ENCODE assay signal across 13 cellular contexts in the genomic region with DNA sequence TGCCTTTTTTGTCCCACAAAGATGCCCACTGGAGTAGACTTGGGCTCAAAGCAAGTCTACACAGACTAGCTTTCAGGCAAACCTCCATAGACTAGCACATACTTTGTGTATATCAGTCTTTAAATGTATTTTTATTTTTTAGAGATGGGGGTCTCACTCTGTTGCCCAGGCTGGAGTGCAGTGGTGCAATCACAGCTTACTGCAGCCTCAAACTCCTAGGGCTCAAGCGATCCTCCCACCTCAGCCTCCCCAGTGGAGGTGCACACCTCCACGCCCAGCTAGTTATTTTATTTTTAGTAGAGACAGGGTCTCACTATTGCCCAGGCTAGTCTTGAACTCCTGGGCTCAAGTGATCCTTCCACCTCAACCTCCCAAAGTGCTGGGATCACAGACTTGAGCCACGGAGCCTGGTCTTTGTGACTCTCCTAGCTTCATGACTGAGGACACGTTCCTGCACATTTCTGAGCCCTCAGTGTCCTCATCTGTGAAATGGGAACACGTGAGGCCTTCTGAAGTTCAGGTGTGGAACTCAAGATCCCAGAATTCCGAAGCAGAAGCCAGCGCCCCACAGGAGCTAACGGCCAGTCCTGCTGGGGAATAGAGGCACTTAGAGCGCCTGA. TPM values are rescaled to one million over a fixed set of nuclear protein-coding genes. Genes with fewer than 3 reads are reported as not detected.
A peak's percentile ranks its signal among the peaks of the same experiment; 100 is the strongest.
DNase-seq lines count a peak whose midpoint lies in the region; ATAC-seq, FAIRE-seq and TF ChIP-seq lines count a peak whose summit lies in the region.
"Had no signal": no experiment of that assay in that cellular context is flagged by ENCODE, and none has a peak within 500 bp of the region (broad histone marks: within the 10 kb centered on the region; RNA-seq: fewer than 3 reads in every experiment).

No MANE protein-coding gene starts in this region.

- H3K9me2 ChIP-seq in DOHH2 (replicated peaks; ENCODE audit: control insufficient read depth, low read length), result no peaks in the 10 kb centered on the region

- H3K27me3 Mint-ChIP-seq in natural killer cell treated with Interleukin-12 subunit alpha and Interleukin-12 subunit beta and Interleukin-15 and Interleukin-18, amount 100 ng/mL, for 72 hours, result no peaks in the 10 kb centered on the region
- H3K27me3 Mint-ChIP-seq: T-cell had no signal

- H3K27ac Mint-ChIP-seq in natural killer cell treated with Interleukin-12 subunit alpha and Interleukin-12 subunit beta and Interleukin-15 and Interleukin-18, amount 100 ng/mL, for 72 hours, result no peak overlapping the region

- H3K9me3 Mint-ChIP-seq in natural killer cell treated with Interleukin-12 subunit alpha and Interleukin-12 subunit beta and Interleukin-15 and Interleukin-18, amount 100 ng/mL, for 72 hours, result no peaks in the 10 kb centered on the region
- H3K9me3 Mint-ChIP-seq: T-cell had no signal

- H3K27ac ChIP-seq in DOHH2 (ENCODE audit: low read depth, low read length) (peak overlapping the region; percentile 76), RWPE2 (ENCODE audit: poor library complexity, severe bottlenecking) (peak overlapping the region; percentile 84), layer of hippocampus (ENCODE audit: low read depth, low read length) (peak overlapping the region; percentile 36), small intestine (ENCODE audit: low read depth in 1 of 2, low read length in 1 of 2) (peak overlapping the region; percentile 89 to 97)

- H3K27me3 ChIP-seq in DOHH2 (ENCODE audit: control insufficient read depth, low read length) (no peaks in the 10 kb centered on the region), RWPE2 (ENCODE audit: insufficient read depth, poor library complexity, severe bottlenecking) (no peaks in the 10 kb centered on the region), layer of hippocampus (ENCODE audit: control insufficient read depth, insufficient read depth, low read length) (no peaks in the 10 kb centered on the region), small intestine (ENCODE audit: control insufficient read depth in 2 of 2, insufficient read depth in 2 of 2, low read length in 2 of 2) (no peaks in the 10 kb centered on the region)
- H3K27me3 ChIP-seq: ovary had no signal

- ATAC-seq in RWPE2 (ENCODE audit: low read depth), result no peak
- ATAC-seq in natural killer cell treated with Interleukin-12 subunit alpha and Interleukin-12 subunit beta and Interleukin-15 and Interleukin-18, amount 100 ng/mL, for 72 hours, result no peak

- WGBS in small intestine, 3 donors, result 81 to 89% (median 85%) methylated on average over 9 of the region's 9 CpGs

- DNase-seq in RWPE2 (ENCODE audit: low spot score) (no peak), small intestine (no peak), NCI-H446 treated with DMSO at 0.1 percent for 48 hours (lab: John Stamatoyannopoulos, UW) (no peak), HK-2 (ENCODE audit: unreplicated experiment) (no peak), NCI-H526 (lab: John Stamatoyannopoulos, UW) (no peak)
- no peak for DNase-seq in natural killer cell treated with Interleukin-12 subunit alpha and Interleukin-12 subunit beta and Interleukin-15 and Interleukin-18, amount 100 ng/mL, for 72 hours (ENCODE audit: low spot score)
- DNase-seq: amygdala, NCI-H1092 treated with DMSO at 0.1 percent for 48 hours had no signal

- H3K4me1 ChIP-seq in DOHH2 (ENCODE audit: control insufficient read depth, low read length), result peaks cover 55% of the 10 kb centered on the region
- H3K4me1 ChIP-seq in RWPE2 (ENCODE audit: insufficient read depth, poor library complexity, severe bottlenecking), result peaks cover 18% of the 10 kb centered on the region
- peaks cover 6 to 8% of the 10 kb centered on the region in 2 donors for H3K4me1 ChIP-seq in small intestine (ENCODE audit: control insufficient read depth in 2 of 2, insufficient read depth in 1 of 2, low read depth in 1 of 2, low read length in 1 of 2)

- peaks cover 21% of the 10 kb centered on the region for H3F3A ChIP-seq in DOHH2 (ENCODE audit: control insufficient read depth, insufficient read depth)

- H4K20me1 ChIP-seq in DOHH2 (ENCODE audit: control insufficient read depth, insufficient read depth, low read depth, low read length), result no peaks in the 10 kb centered on the region

- peaks cover 28 to 35% of the 10 kb centered on the region in 2 donors for H3K4me1 Mint-ChIP-seq in natural killer cell treated with Interleukin-12 subunit alpha and Interleukin-12 subunit beta and Interleukin-15 and Interleukin-18, amount 100 ng/mL, for 72 hours (ENCODE audit: low read depth in 2 of 2)

- peak overlapping the region; percentile 73 for H3K4me2 ChIP-seq in DOHH2 (ENCODE audit: low read length)

- H3K36me3 Mint-ChIP-seq in natural killer cell treated with Interleukin-12 subunit alpha and Interleukin-12 subunit beta and Interleukin-15 and Interleukin-18, amount 100 ng/mL, for 72 hours, result no peaks in the 10 kb centered on the region
- H3K36me3 Mint-ChIP-seq: T-cell had no signal

- H3K9me3 ChIP-seq in DOHH2 (ENCODE audit: control insufficient read depth, insufficient read depth, low read length), result no peaks in the 10 kb centered on the region
- no peaks in the 10 kb centered on the region for H3K9me3 ChIP-seq in RWPE2 (ENCODE audit: severe bottlenecking)
- H3K9me3 ChIP-seq in small intestine (ENCODE audit: control insufficient read depth, low read depth), result no peaks in the 10 kb centered on the region
- H3K9me3 ChIP-seq: ovary had no signal

- peaks cover 10% of the 10 kb centered on the region for H3K79me2 ChIP-seq in DOHH2 (ENCODE audit: control insufficient read depth, low read length)

- H3K4me3 Mint-ChIP-seq in natural killer cell treated with Interleukin-12 subunit alpha and Interleukin-12 subunit beta and Interleukin-15 and Interleukin-18, amount 100 ng/mL, for 72 hours, result no peak overlapping the region

- H3K4me3 ChIP-seq in DOHH2 (ENCODE audit: low read length) (peak overlapping the region; percentile 64), RWPE2 (ENCODE audit: severe bottlenecking) (no peak overlapping the region), small intestine (ENCODE audit: low read depth in 1 of 2, low read length in 2 of 2) (no peak overlapping the region)

- TF ChIP-seq CTCF in DOHH2 (IDR thresholded peaks at IDR 0.05; ENCODE audit: low read depth, low read length, poor library complexity, severe bottlenecking) (no peak), RWPE2 (IDR thresholded peaks at IDR 0.05; ENCODE audit: poor library complexity, severe bottlenecking) (no peak)

- H3K36me3 ChIP-seq in DOHH2 (ENCODE audit: control insufficient read depth, low read length) (no peaks in the 10 kb centered on the region), RWPE2 (ENCODE audit: low read depth) (peaks cover 31% of the 10 kb centered on the region), small intestine (ENCODE audit: control insufficient read depth in 2 of 2, insufficient read depth in 2 of 2, low read length in 2 of 2) (no peaks in the 10 kb centered on the region)
- H3K36me3 ChIP-seq: ovary had no signal

- no peak for FAIRE-seq in small intestine (lab: Jason Lieb, UNC)
- FAIRE-seq: endometrium had no signal

RNA-seq across cellular contexts. Expression of gene TPM4, which starts 5.1 kb away (rescaled TPM):
- 100 to 1,000 TPM; 135 to 238 (median 152) TPM for polyA plus RNA-seq in small intestine
- 100 to 1,000 TPM; 462 to 510 TPM for total RNA-seq in natural killer cell treated with Interleukin-12 subunit alpha and Interleukin-12 subunit beta and Interleukin-15 and Interleukin-18, amount 100 ng/mL, for 72 hours

RNA-seq across cellular contexts. Expression of gene RAB8A, which starts 40.5 kb away (rescaled TPM):
- polyA plus RNA-seq in small intestine, result 100 to 1,000 TPM in 1 of 3 donors, 10 to 100 TPM in 2; 58.0 to 107 (median 82.7) TPM
- 100 to 1,000 TPM; 166 to 260 TPM for total RNA-seq in natural killer cell treated with Interleukin-12 subunit alpha and Interleukin-12 subunit beta and Interleukin-15 and Interleukin-18, amount 100 ng/mL, for 72 hours

Comparison
In these comparisons a context has a peak if more than half of its experiments do, and no peak if none do; other contexts are left out.
1. H3K27ac ChIP-seq: peak in every context shown above with its lines; median percentile 93 in small intestine; 84 in RWPE2; 76 in DOHH2; 36 in layer of hippocampus.